Comparison of ENCODE assay signal across 8 cellular contexts in the genomic region with DNA sequence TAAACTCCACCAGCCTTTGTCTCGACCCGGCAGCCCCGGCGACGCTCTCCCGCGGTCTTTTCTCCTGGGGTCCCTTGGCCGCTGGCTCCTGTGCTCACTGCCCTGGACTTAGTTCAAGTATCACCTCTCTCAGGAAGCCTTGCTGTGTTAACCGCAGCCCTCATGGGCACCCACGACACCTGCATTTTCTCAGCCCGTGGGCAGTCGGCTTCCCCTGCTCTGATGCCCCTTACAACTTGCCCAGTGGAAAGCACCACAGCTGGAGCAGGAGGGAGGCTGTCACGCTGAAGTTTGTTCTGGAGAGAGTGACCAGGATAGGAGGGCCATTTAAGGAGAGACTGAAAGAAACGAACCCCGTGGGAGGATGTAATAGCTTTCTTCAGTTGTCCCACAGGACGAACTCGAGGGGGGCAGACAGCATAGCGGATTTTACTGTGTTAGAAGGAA. TPM values are rescaled to one million over a fixed set of nuclear protein-coding genes. Genes with fewer than 3 reads are reported as not detected.
DNase-seq lines count a peak whose midpoint lies in the region; ATAC-seq, FAIRE-seq and TF ChIP-seq lines count a peak whose summit lies in the region.

No MANE protein-coding gene starts in this region.

- H3K4me1 Mint-ChIP-seq in mesothelial cell of epicardium, result peaks cover 19% of the 10 kb centered on the region

- FAIRE-seq in keratinocyte (lab: Jason Lieb, UNC), result no peak

- DNase-seq in ascending aorta (ENCODE audit: low spot score in 2 of 2) (peak in 1 of 2 donors; percentile 67), keratinocyte (ENCODE audit: low read depth, low spot score) (no peak), NCI-H2029 treated with DMSO at 0.1 percent for 48 hours (lab: John Stamatoyannopoulos, UW) (no peak), mesothelial cell of epicardium (ENCODE audit: low spot score in 2 of 2, unreplicated experiment in 2 of 2) (no peak)
- no peak for DNase-seq in stimulated activated naive CD8-positive, alpha-beta T cell treated with anti-CD3 and anti-CD28 coated beads, Interleukin-15, Interleukin-2, amounts not matched to agents 100 U/mL and 50 U/mL, for 24 hours

- peak; percentile 20 for ATAC-seq in GM21423 (IDR thresholded peaks at IDR 0.05; ENCODE audit: unreplicated experiment)
- peak; percentile 7 for ATAC-seq in HG03575 (IDR thresholded peaks at IDR 0.05; ENCODE audit: extremely low read depth, insufficient number of reproducible peaks, low FRiP score, unreplicated experiment)
- ATAC-seq in stimulated activated naive CD8-positive, alpha-beta T cell treated with anti-CD3 and anti-CD28 coated beads, Interleukin-15, Interleukin-2, amounts not matched to agents 100 U/mL and 50 U/mL, for 24 hours, result peak; percentile 30

- H3K4me1 ChIP-seq in ascending aorta, result peaks cover 4 to 11% of the 10 kb centered on the region in 2 donors
- H3K4me1 ChIP-seq in keratinocyte (ENCODE audit: control insufficient read depth, extremely low read depth, insufficient read depth, low read length), result peaks cover 14% of the 10 kb centered on the region

- H3K36me3 Mint-ChIP-seq in mesothelial cell of epicardium, result peaks cover 2% of the 10 kb centered on the region

- no peak for TF ChIP-seq CTCF in GM12875 (IDR thresholded peaks at IDR 0.05; ENCODE audit: borderline replicate concordance, insufficient read depth, low read depth, low read length)
- TF ChIP-seq CTCF in ascending aorta (IDR thresholded peaks at IDR 0.05), result no peak
- no peak for TF ChIP-seq CTCF in keratinocyte (optimal IDR thresholded peaks at IDR 0.05 in 1 of 3, IDR thresholded peaks at IDR 0.05 in 1 of 3, conservative IDR thresholded peaks at IDR 0.05 in 1 of 3; ENCODE audit: extremely low read depth in 1 of 3, insufficient read depth in 2 of 3, low read length in 3 of 3)
- no peak for TF ChIP-seq CTCF in mesothelial cell of epicardium (IDR thresholded peaks at IDR 0.05; ENCODE audit: unreplicated experiment)

- H3K9me3 Mint-ChIP-seq in mesothelial cell of epicardium, result no peaks in the 10 kb centered on the region

- dilution Hi-C loops in keratinocyte (cut with MboI; ENCODE audit: extremely low pct_ligation_motif_present, low sequenced_read_pairs), result no loop called here

- H3K4me3 ChIP-seq in GM12875 (ENCODE audit: low read depth, low read length) (peak overlapping the region; percentile 92), ascending aorta (peak overlapping the region; percentile 75 to 95), keratinocyte (ENCODE audit: control insufficient read depth in 2 of 3, extremely low read depth in 1 of 3, insufficient read depth in 2 of 3, low read depth in 1 of 3, low read length in 3 of 3) (peak overlapping the region; percentile 94 to 97 (median 96))

- H3K36me3 ChIP-seq in ascending aorta, result peaks cover 0 to 10% of the 10 kb centered on the region in 2 donors
- H3K36me3 ChIP-seq in keratinocyte (ENCODE audit: control insufficient read depth in 2 of 2, extremely low read depth in 1 of 2, insufficient read depth in 2 of 2, low read length in 2 of 2), result peaks cover 0 to 2% of the 10 kb centered on the region in 2 experiments

- H3K9me3 ChIP-seq in ascending aorta (no peaks in the 10 kb centered on the region), keratinocyte (ENCODE audit: control insufficient read depth, low read depth, low read length) (no peaks in the 10 kb centered on the region)

- H3K79me2 ChIP-seq in keratinocyte (ENCODE audit: control insufficient read depth, insufficient read depth, low read length), result peaks cover 40% of the 10 kb centered on the region

- no peak overlapping the region for H3K27ac Mint-ChIP-seq in mesothelial cell of epicardium

- H3K4me3 Mint-ChIP-seq in mesothelial cell of epicardium, result no peak overlapping the region

- H3K9ac ChIP-seq in keratinocyte (ENCODE audit: control insufficient read depth, extremely low read depth, insufficient read depth, low read length), result peak overlapping the region; percentile 91

- H3K27ac ChIP-seq in ascending aorta (peak overlapping the region; percentile 82 to 90), keratinocyte (ENCODE audit: control insufficient read depth, insufficient read depth, low read length) (peak overlapping the region; percentile 80)

- H3K27me3 Mint-ChIP-seq in mesothelial cell of epicardium (ENCODE audit: low read depth), result no peaks in the 10 kb centered on the region

- H3K27me3 ChIP-seq in ascending aorta (no peaks in the 10 kb centered on the region), keratinocyte (ENCODE audit: control insufficient read depth, extremely low read depth, insufficient read depth, low read length) (no peaks in the 10 kb centered on the region)

- H2AFZ ChIP-seq in keratinocyte (ENCODE audit: control insufficient read depth, low read length), result peak overlapping the region; percentile 98

- H3K9me1 ChIP-seq in keratinocyte (ENCODE audit: control insufficient read depth, extremely low read depth, insufficient read depth, low read length), result no peaks in the 10 kb centered on the region

- no peaks in the 10 kb centered on the region for H4K20me1 ChIP-seq in keratinocyte (ENCODE audit: control insufficient read depth, extremely low read depth, insufficient read depth, low read length)

- intact Hi-C loops in ascending aorta (cut with DNase I), result loop anchor here (1.0 to 5.0 kb wide), 4 partner anchors 68 to 453 kb away; a partner anchor contains a TSS

- H3K4me2 ChIP-seq in keratinocyte (ENCODE audit: control insufficient read depth, extremely low read depth, insufficient read depth, low read depth, low read length), result peak overlapping the region; percentile 98

RNA-seq across cellular contexts. Expression of a gene that starts 0.4 kb away (rescaled TPM):
- total RNA-seq in ascending aorta (4.9 TPM), mesothelial cell of epicardium (28.9 to 31.8 TPM (median 29.0 TPM) in 3 replicates)
- polyA plus RNA-seq in keratinocyte, result 3.0 to 5.6 TPM (median 4.2 TPM) in 3 replicates
- polyA plus RNA-seq in keratinocyte (2011; ENCODE audit: low read depth), result 0.87 TPM
- polyA plus RNA-seq in keratinocyte (2011; cell fraction: cytosol; rRNA removed), result 2.4 and 3.2 TPM in 2 replicates
- polyA plus RNA-seq in keratinocyte (2011; cell fraction: nucleus; rRNA removed), result 6.0 and 6.2 TPM in 2 replicates
- 0.61 and 2.7 TPM in 2 replicates for polyA plus RNA-seq in keratinocyte (2012; ENCODE audit: low replicate concordance)
- 1.8 to 14.3 TPM (median 5.2 TPM) in 3 replicates for polyA minus RNA-seq in keratinocyte
- polyA minus RNA-seq in keratinocyte (2011; cell fraction: cytosol; rRNA and poly(A)+ RNA removed), result 3.5 TPM
- polyA minus RNA-seq in keratinocyte (2011; cell fraction: nucleus; rRNA and poly(A)+ RNA removed), result 4.7 and 11.9 TPM in 2 replicates

RNA-seq across cellular contexts. Expression of a gene that starts 0.5 kb away (rescaled TPM):
- total RNA-seq in ascending aorta (19.6 TPM), mesothelial cell of epicardium (46.9 to 55.0 TPM (median 52.6 TPM) in 3 replicates)
- 31.3 to 39.7 TPM (median 36.3 TPM) in 3 replicates for polyA plus RNA-seq in keratinocyte
- 17.8 TPM for polyA plus RNA-seq in keratinocyte (2011; ENCODE audit: low read depth)
- polyA plus RNA-seq in keratinocyte (2011; cell fraction: cytosol; rRNA removed), result 19.7 and 21.6 TPM in 2 replicates
- 24.3 and 32.8 TPM in 2 replicates for polyA plus RNA-seq in keratinocyte (2011; cell fraction: nucleus; rRNA removed)
- 19.2 and 41.8 TPM in 2 replicates for polyA plus RNA-seq in keratinocyte (2012; ENCODE audit: low replicate concordance)
- 15.8 to 29.1 TPM (median 26.3 TPM) in 3 replicates for polyA minus RNA-seq in keratinocyte
- 71.0 TPM for polyA minus RNA-seq in keratinocyte (2011; cell fraction: cytosol; rRNA and poly(A)+ RNA removed)
- 14.9 and 15.1 TPM in 2 replicates for polyA minus RNA-seq in keratinocyte (2011; cell fraction: nucleus; rRNA and poly(A)+ RNA removed)
